3 cellular contexts compared by ENCODE assay signal in the genomic region with DNA sequence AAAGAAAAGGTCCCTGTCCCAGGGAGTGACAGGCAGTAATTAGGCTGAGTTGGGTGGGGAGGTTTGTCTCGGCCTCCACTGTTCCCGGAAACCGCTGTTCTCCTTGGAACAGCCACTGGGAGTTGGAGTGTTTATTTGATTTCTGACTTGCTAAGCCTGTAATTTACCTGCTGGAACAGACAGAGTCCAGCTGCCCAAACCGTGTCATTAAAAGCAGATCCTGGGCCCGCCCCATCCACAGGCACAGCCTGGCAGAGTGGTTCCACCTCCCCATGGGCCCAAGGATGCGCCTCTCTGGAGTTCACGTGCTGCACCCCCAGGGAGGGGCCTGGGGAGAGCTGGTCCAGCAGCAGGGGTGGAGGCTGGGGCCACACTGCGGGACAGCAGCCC. TPM values are rescaled to one million over a fixed set of nuclear protein-coding genes. Genes with fewer than 3 reads are reported as not detected.
"Had no signal": no experiment of that assay in that cellular context is flagged by ENCODE, and none has a peak within 500 bp of the region (broad histone marks: within the 10 kb centered on the region; RNA-seq: fewer than 3 reads in every experiment).

No MANE protein-coding gene starts in this region.

RNA-seq across cellular contexts. Expression of a gene that starts 35.7 kb away (rescaled TPM):
- total RNA-seq: activated naive CD4-positive, alpha-beta T cell treated with anti-CD3 and anti-CD28 coated beads for 36 hours; aorta; osteocyte had no signal
